ENCODE assay signal across 24 cellular contexts in genomic region chr5:127961006-127961763, GRCh38.
DNase-seq lines count a peak whose midpoint lies in the region; ATAC-seq and TF ChIP-seq lines count a peak whose summit lies in the region.
"Had no signal": no experiment of that assay in that cellular context is flagged by ENCODE, and none has a peak within 500 bp of the region (broad histone marks: within the 10 kb centered on the region; RNA-seq: fewer than 3 reads in every experiment).

No MANE protein-coding gene starts in this region.

- WGBS in stomach, 5 donors: 79 to 88% (median 84%) methylated on average over 2 of the region's 2 CpGs

- peak; percentile 6 for DNase-seq in NAMALWA (ENCODE audit: low spot score)
- DNase-seq in fibroblast of pulmonary artery (ENCODE audit: low read depth): peak; percentile 46
- DNase-seq in memory B cell (ENCODE audit: low spot score in 2 of 2): no peak
- DNase-seq in stomach: no peak
- no peak for DNase-seq in activated naive CD4-positive, alpha-beta T cell (lab: John Stamatoyannopoulos, UW)
- DNase-seq in head of caudate nucleus: no peak
- DNase-seq: activated B cell treated with CpG ODN at 0.5 μM for 24 hours; activated CD8-positive, alpha-beta memory T cell treated with anti-CD3 and anti-CD28 coated beads, Interleukin-2, amount 50 U/mL, for 4 hours; activated naive CD8-positive, alpha-beta T cell treated with anti-CD3 and anti-CD28 coated beads for 36 hours; dorsolateral prefrontal cortex; H9; NCI-H1105 treated with DMSO at 0.1 percent for 48 hours; NCI-H2227 treated with DMSO at 0.1 percent for 48 hours; SIG-M5; stimulated activated CD4-positive, alpha-beta T cell treated with anti-CD3 and anti-CD28 coated beads, Interleukin-2, amount 100 ng/mL, for 48 hours; stimulated activated naive CD4-positive, alpha-beta T cell treated with Interleukin-2 at 50 U/mL for 16 hours; SW 1271 had no signal

- peaks cover 5% of the 10 kb centered on the region for H3K4me1 Mint-ChIP-seq in memory B cell

- no peak for TF ChIP-seq EP300 in stomach (IDR thresholded peaks at IDR 0.05)

- no peaks in the 10 kb centered on the region for H3K27me3 ChIP-seq in stomach
- H3K27me3 ChIP-seq: ascending aorta, dorsolateral prefrontal cortex, neural progenitor cell had no signal

- peak overlapping the region in 3 of 5 donors; percentile 10 to 83 (median 36) for H3K27ac ChIP-seq in stomach
- H3K27ac ChIP-seq: ascending aorta, neural progenitor cell, thoracic aorta had no signal

- peaks cover 3% of the 10 kb centered on the region for H3K9me3 Mint-ChIP-seq in memory B cell
- H3K9me3 Mint-ChIP-seq: activated T-helper 2 cell treated with anti-CD3 and anti-CD28 coated beads, Interferon-gamma antibody, Interleukin-2, Interleukin-4, amounts not matched to agents 10 μg/mL and 5 μg/mL and 100 μg/mL, durations not matched to agents 14 hours and 24 hours and 36 hours; H9 had no signal

- H3K27ac Mint-ChIP-seq in memory B cell: peak overlapping the region; percentile 11
- H3K27ac Mint-ChIP-seq: activated B cell treated with CpG ODN at 0.5 μM for 24 hours; activated naive CD8-positive, alpha-beta T cell treated with anti-CD3 and anti-CD28 coated beads for 36 hours; activated T-helper 2 cell treated with anti-CD3 and anti-CD28 coated beads, Interferon-gamma antibody, Interleukin-2, Interleukin-4, amounts not matched to agents 10 μg/mL and 5 μg/mL and 100 μg/mL, durations not matched to agents 14 hours and 24 hours and 36 hours; CD14-positive monocyte; H9; neural progenitor cell had no signal

- ATAC-seq in memory B cell (ENCODE audit: low read depth) (no peak), HG02840 (IDR thresholded peaks at IDR 0.05; ENCODE audit: low FRiP score, unreplicated experiment) (no peak)

- no peaks in the 10 kb centered on the region for H3K27me3 Mint-ChIP-seq in memory B cell
- H3K27me3 Mint-ChIP-seq: activated B cell treated with CpG ODN at 0.5 μM for 24 hours; activated naive CD8-positive, alpha-beta T cell treated with anti-CD3 and anti-CD28 coated beads for 36 hours had no signal

- TF ChIP-seq POLR2A in stomach (IDR thresholded peaks at IDR 0.05): no peak

- H3K4me3 Mint-ChIP-seq in memory B cell: no peak overlapping the region
- H3K4me3 Mint-ChIP-seq: activated B cell treated with CpG ODN at 0.5 μM for 24 hours; activated naive CD8-positive, alpha-beta T cell treated with anti-CD3 and anti-CD28 coated beads for 36 hours; CD14-positive monocyte; H9; neural progenitor cell had no signal

- H3K4me3 ChIP-seq in fibroblast of pulmonary artery (replicated peaks; ENCODE audit: low read depth, low read length) (no peak overlapping the region), stomach (no peak overlapping the region)
- H3K4me3 ChIP-seq: ascending aorta, dorsolateral prefrontal cortex, mucosa of descending colon, neural progenitor cell, thoracic aorta had no signal

- TF ChIP-seq CTCF in fibroblast of pulmonary artery (IDR thresholded peaks at IDR 0.05; ENCODE audit: low read length, missing control alignments) (no peak), stomach (IDR thresholded peaks at IDR 0.05) (no peak)

- peaks cover 26% of the 10 kb centered on the region for H3K36me3 Mint-ChIP-seq in memory B cell

- intact Hi-C loops in stomach (cut with DNase I; ENCODE audit: low total_unique reads) (no loop called here), head of caudate nucleus (cut with DNase I) (no loop called here)

- peaks cover 25 to 53% (median 45%) of the 10 kb centered on the region in 4 donors for H3K4me1 ChIP-seq in stomach
- H3K4me1 ChIP-seq: ascending aorta had no signal

- no peaks in the 10 kb centered on the region for H3K9me3 ChIP-seq in stomach
- H3K9me3 ChIP-seq: ascending aorta, mucosa of descending colon, thoracic aorta had no signal

- H3K36me3 ChIP-seq in stomach: peaks cover 0 to 4% (median 2%) of the 10 kb centered on the region in 4 donors
- H3K36me3 ChIP-seq: neural progenitor cell, thoracic aorta had no signal

Comparison
In these comparisons a context has a peak if more than half of its experiments do, and no peak if none do; other contexts are left out.
1. DNase-seq: peak in NAMALWA (single experiment) and fibroblast of pulmonary artery (single experiment); none in memory B cell (0 of 2), stomach (single experiment), activated naive CD4-positive, alpha-beta T cell (0 of 4) and head of caudate nucleus (0 of 42).